1 cellular context compared by ENCODE assay signal in the genomic region with DNA sequence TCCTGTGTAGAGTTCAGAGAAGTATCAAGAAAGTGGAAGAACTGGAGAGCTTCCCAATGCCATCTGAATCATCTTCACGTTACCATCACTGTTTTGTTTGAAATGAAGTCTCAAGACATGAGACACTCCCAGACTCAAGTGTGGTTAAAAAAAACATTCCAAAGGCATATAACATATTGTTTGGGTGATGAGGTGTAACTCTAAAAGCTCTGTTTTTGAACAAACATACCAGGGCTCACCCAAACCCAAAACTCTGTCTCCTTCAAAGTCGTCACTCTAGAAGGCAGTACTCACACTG.
TF ChIP-seq lines count a peak whose summit lies in the region.

No MANE protein-coding gene starts in this region.

TF ChIP-seq in HepG2, 621 proteins besides CTCF, POLR2A, EP300 and RAD21 (continued from another document):
- TF ChIP-seq, protein P1, sequence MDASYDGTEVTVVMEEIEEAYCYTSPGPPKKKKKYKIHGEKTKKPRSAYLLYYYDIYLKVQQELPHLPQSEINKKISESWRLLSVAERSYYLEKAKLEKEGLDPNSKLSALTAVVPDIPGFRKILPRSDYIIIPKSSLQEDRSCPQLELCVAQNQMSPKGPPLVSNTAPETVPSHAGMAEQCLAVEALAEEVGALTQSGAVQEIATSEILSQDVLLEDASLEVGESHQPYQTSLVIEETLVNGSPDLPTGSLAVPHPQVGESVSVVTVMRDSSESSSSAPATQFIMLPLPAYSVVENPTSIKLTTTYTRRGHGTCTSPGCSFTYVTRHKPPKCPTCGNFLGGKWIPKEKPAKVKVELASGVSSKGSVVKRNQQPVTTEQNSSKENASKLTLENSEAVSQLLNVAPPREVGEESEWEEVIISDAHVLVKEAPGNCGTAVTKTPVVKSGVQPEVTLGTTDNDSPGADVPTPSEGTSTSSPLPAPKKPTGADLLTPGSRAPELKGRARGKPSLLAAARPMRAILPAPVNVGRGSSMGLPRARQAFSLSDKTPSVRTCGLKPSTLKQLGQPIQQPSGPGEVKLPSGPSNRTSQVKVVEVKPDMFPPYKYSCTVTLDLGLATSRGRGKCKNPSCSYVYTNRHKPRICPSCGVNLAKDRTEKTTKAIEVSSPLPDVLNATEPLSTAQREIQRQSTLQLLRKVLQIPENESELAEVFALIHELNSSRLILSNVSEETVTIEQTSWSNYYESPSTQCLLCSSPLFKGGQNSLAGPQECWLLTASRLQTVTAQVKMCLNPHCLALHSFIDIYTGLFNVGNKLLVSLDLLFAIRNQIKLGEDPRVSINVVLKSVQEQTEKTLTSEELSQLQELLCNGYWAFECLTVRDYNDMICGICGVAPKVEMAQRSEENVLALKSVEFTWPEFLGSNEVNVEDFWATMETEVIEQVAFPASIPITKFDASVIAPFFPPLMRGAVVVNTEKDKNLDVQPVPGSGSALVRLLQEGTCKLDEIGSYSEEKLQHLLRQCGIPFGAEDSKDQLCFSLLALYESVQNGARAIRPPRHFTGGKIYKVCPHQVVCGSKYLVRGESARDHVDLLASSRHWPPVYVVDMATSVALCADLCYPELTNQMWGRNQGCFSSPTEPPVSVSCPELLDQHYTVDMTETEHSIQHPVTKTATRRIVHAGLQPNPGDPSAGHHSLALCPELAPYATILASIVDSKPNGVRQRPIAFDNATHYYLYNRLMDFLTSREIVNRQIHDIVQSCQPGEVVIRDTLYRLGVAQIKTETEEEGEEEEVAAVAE (CRISPR knock-in tag; IDR thresholded peaks at IDR 0.05; ENCODE audit: borderline replicate concordance), result no peak
- TF ChIP-seq MEF2D (CRISPR knock-in tag; IDR thresholded peaks at IDR 0.05) (no peak), ZNF34 (CRISPR knock-in tag; IDR thresholded peaks at IDR 0.05; ENCODE audit: borderline replicate concordance) (no peak), MTA3 (CRISPR knock-in tag; IDR thresholded peaks at IDR 0.05) (no peak), ZFYVE20 (CRISPR knock-in tag; IDR thresholded peaks at IDR 0.05; ENCODE audit: borderline replicate concordance, low read depth) (no peak), MED13 (CRISPR knock-in tag; IDR thresholded peaks at IDR 0.05) (no peak), ELF3 (CRISPR knock-in tag; IDR thresholded peaks at IDR 0.05) (no peak), CBX5 (CRISPR knock-in tag; IDR thresholded peaks at IDR 0.05; ENCODE audit: borderline replicate concordance) (no peak), RORA (CRISPR knock-in tag; IDR thresholded peaks at IDR 0.05) (no peak), ZSCAN20 (CRISPR knock-in tag; IDR thresholded peaks at IDR 0.05; ENCODE audit: borderline replicate concordance) (no peak), KDM2A (CRISPR knock-in tag; IDR thresholded peaks at IDR 0.05; ENCODE audit: borderline replicate concordance, low read depth) (no peak), ZSCAN22 (CRISPR knock-in tag; IDR thresholded peaks at IDR 0.05) (no peak), IRF2 (CRISPR knock-in tag; IDR thresholded peaks at IDR 0.05) (no peak), EED (CRISPR knock-in tag; IDR thresholded peaks at IDR 0.05) (no peak), SNAPC2 (CRISPR knock-in tag; IDR thresholded peaks at IDR 0.05) (no peak), WIZ (CRISPR knock-in tag; IDR thresholded peaks at IDR 0.05) (no peak), ZBTB21 (CRISPR knock-in tag; IDR thresholded peaks at IDR 0.05) (no peak)
